Comparison of ENCODE assay signal across 1 cellular context in the genomic region with DNA sequence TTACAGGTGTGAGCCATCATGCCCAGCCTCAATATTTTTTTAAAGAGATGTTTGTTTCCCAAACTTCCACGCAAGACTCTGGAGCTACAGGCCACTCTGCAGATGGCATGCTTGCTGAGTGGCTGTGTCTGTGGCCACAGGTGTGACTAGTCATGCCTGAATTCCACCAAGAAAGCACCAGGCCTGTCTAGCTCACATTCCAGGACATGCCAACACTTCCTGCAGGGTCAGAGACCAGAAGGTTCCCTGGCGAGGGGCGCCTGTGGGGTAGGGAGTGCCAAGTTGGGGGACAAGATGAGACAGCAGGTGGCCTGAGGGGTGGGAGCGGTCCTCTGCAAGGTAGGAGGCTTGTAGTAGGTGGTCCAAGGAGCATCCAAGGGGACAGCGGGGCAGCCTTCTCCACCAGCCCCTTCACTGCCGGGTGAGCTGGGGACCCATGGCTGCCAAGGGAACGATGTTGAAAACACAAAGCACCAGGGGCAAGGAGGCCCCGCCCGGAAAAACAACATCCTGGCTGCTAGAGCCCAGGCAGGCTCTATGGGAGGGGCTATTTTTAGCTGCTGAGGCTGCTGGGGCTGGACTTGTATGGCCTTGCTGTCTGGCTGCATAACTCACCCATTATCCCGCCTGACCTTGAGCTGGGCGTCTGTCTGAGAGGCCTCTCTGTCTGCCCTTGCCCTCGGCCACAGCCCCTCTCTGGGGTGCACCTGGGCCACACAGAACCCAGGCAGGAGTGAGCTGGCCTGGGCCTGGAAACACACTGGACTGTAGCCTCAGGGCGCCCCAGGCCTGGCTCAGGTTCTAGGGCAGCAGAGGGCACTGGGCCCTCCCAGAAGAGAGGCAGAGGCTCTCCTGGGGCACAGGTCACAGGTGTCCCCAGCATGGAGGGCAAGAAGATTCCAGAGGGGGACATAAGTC.
TF ChIP-seq lines count a peak whose summit lies in the region.

No MANE protein-coding gene starts in this region.

TF ChIP-seq in A549, 52 proteins besides CTCF, POLR2A, EP300 and RAD21:
- TF ChIP-seq, protein P1, sequence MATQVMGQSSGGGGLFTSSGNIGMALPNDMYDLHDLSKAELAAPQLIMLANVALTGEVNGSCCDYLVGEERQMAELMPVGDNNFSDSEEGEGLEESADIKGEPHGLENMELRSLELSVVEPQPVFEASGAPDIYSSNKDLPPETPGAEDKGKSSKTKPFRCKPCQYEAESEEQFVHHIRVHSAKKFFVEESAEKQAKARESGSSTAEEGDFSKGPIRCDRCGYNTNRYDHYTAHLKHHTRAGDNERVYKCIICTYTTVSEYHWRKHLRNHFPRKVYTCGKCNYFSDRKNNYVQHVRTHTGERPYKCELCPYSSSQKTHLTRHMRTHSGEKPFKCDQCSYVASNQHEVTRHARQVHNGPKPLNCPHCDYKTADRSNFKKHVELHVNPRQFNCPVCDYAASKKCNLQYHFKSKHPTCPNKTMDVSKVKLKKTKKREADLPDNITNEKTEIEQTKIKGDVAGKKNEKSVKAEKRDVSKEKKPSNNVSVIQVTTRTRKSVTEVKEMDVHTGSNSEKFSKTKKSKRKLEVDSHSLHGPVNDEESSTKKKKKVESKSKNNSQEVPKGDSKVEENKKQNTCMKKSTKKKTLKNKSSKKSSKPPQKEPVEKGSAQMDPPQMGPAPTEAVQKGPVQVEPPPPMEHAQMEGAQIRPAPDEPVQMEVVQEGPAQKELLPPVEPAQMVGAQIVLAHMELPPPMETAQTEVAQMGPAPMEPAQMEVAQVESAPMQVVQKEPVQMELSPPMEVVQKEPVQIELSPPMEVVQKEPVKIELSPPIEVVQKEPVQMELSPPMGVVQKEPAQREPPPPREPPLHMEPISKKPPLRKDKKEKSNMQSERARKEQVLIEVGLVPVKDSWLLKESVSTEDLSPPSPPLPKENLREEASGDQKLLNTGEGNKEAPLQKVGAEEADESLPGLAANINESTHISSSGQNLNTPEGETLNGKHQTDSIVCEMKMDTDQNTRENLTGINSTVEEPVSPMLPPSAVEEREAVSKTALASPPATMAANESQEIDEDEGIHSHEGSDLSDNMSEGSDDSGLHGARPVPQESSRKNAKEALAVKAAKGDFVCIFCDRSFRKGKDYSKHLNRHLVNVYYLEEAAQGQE (IDR thresholded peaks at IDR 0.05), result no peak
- no peak for TF ChIP-seq CHD4 (IDR thresholded peaks at IDR 0.05; ENCODE audit: borderline replicate concordance)
- TF ChIP-seq, protein P2, sequence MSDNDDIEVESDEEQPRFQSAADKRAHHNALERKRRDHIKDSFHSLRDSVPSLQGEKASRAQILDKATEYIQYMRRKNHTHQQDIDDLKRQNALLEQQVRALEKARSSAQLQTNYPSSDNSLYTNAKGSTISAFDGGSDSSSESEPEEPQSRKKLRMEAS (IDR thresholded peaks at IDR 0.05), result 0 out of 2 replicates have a peak, but pooled peaks have one; percentile 27
